8 cellular contexts compared by ENCODE assay signal in the genomic region with DNA sequence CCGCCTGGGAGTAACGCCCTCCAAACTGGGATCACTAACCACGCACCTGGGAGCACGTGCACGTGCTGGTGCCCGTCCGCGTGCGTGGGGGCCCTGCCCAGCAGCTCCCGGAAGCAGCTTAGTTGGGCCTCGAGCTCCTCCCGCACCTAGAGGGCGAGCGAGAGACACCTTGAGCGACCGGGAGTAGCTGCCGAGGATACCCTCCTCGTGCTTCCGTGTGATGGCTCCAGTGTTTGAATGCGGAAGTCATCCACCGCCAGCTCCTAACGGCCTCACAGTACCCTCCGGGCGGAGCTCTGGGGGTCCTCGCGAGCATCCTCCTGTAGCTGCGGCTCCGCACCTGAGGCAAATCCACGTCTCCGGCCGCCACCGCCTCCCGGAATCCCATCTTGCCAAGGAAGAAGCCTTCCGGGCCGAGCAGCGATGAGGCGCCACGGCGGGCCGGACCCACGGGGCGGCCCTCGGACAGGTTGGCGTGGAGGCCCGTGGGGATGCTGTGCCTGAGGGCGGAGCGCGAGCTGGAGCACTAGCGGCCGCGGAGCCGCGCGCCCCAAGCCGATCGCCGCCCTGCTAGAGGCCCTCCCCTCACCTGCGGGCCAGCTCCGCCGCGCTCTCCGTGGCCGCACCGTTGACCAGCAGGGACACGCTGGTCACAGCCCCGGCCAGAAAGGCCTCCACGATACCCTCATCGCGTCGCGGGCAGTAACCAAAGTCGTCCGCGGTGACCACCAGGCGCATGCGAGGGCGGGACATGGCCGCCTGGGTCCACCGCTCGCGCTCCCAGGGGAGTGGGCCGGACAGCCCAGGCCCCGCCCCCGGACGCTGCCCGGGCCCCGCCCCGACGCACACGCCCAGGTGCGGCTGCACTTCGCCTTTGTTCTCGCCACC. TPM values are rescaled to one million over a fixed set of nuclear protein-coding genes. Genes with fewer than 3 reads are reported as not detected.
DNase-seq lines count a peak whose midpoint lies in the region; ATAC-seq lines count a peak whose summit lies in the region.

A gene with protein sequence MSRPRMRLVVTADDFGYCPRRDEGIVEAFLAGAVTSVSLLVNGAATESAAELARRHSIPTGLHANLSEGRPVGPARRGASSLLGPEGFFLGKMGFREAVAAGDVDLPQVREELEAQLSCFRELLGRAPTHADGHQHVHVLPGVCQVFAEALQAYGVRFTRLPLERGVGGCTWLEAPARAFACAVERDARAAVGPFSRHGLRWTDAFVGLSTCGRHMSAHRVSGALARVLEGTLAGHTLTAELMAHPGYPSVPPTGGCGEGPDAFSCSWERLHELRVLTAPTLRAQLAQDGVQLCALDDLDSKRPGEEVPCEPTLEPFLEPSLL (minus strand): TSS at position 761 of the 888 bp plus-strand sequence. CDS start 8 bp downstream, at position 753.

- peak within 1 kb of the TSS; percentile 3 for H2AK5ac ChIP-seq in mesenchymal stem cell (ENCODE audit: low read length, severe bottlenecking)

- peak; percentile 91 for DNase-seq in COR-L47 (lab: John Stamatoyannopoulos, UW)
- DNase-seq in HT1080 (ENCODE audit: low read depth), result peak; percentile 85
- peak; percentile 79 for DNase-seq in NK-92 treated with Interleukin-12 subunit alpha and Interleukin-12 subunit beta, amount 100 ng/mL, for 24 hours (lab: John Stamatoyannopoulos, UW)
- DNase-seq in activated CD8-positive, alpha-beta memory T cell treated with anti-CD3 and anti-CD28 coated beads for 24 hours, result peak; percentile 98
- peak; percentile 87 to 91 (median 89) for DNase-seq in effector memory CD4-positive, alpha-beta T cell
- peak; percentile 90 for DNase-seq in mesenchymal stem cell
- DNase-seq in stimulated activated CD8-positive, alpha-beta memory T cell treated with anti-CD3 and anti-CD28 coated beads, Interleukin-12 subunit alpha, Interleukin-12 subunit beta, amount 100 ng/mL, for 24 hours (ENCODE audit: extremely low read depth), result peak; percentile 92

- peak within 1 kb of the TSS; percentile 96 for H2AFZ ChIP-seq in mesenchymal stem cell (ENCODE audit: low read depth, low read length)

- peaks cover 20% of the 10 kb centered on the region for H3K4me1 ChIP-seq in effector memory CD4-positive, alpha-beta T cell (ENCODE audit: control insufficient read depth, insufficient read depth, low read length, poor library complexity, severe bottlenecking)
- peaks cover 19% of the 10 kb centered on the region for H3K4me1 ChIP-seq in mesenchymal stem cell (ENCODE audit: control insufficient read depth, insufficient read depth, low read depth, low read length)

- WGBS in mesenchymal stem cell, result 1% methylated on average over 82 of the region's 93 CpGs

- H3K4me3 ChIP-seq in effector memory CD4-positive, alpha-beta T cell (ENCODE audit: insufficient read depth, low read depth, low read length, poor library complexity, severe bottlenecking), result peak within 1 kb of the TSS; percentile 91
- peak within 1 kb of the TSS; percentile 94 to 95 for H3K4me3 ChIP-seq in mesenchymal stem cell (ENCODE audit: insufficient read depth in 1 of 2, low read depth in 1 of 2, low read length in 2 of 2)

- ATAC-seq in GM21360 (IDR thresholded peaks at IDR 0.05; ENCODE audit: unreplicated experiment), result peak; percentile 84

- peak within 1 kb of the TSS; percentile 94 for H3K9ac ChIP-seq in mesenchymal stem cell (ENCODE audit: low read length)

- H4K8ac ChIP-seq in mesenchymal stem cell (ENCODE audit: low read length), result peak within 1 kb of the TSS; percentile 94

- H3K27me3 ChIP-seq in effector memory CD4-positive, alpha-beta T cell (replicated peaks; ENCODE audit: control insufficient read depth, insufficient read depth, low read length, poor library complexity, severe bottlenecking), result no peaks in the 10 kb centered on the region
- no peaks in the 10 kb centered on the region for H3K27me3 ChIP-seq in mesenchymal stem cell (ENCODE audit: control insufficient read depth in 1 of 2, insufficient read depth in 1 of 2, low read length in 2 of 2)

- H3K14ac ChIP-seq in mesenchymal stem cell (ENCODE audit: low read length in 2 of 2), result peak within 1 kb of the TSS in 1 of 2 experiments; percentile 97

- H3K4me2 ChIP-seq in mesenchymal stem cell (ENCODE audit: low read length, poor library complexity, severe bottlenecking), result peak within 1 kb of the TSS; percentile 67

- peak within 1 kb of the TSS; percentile 27 to 87 for H3K4ac ChIP-seq in mesenchymal stem cell (ENCODE audit: low read depth in 1 of 2, low read length in 2 of 2)

- peak within 1 kb of the TSS in 1 of 2 experiments; percentile 89 for H3K23ac ChIP-seq in mesenchymal stem cell (ENCODE audit: low read length in 2 of 2)

- H2BK5ac ChIP-seq in mesenchymal stem cell (ENCODE audit: low read depth, low read length, poor library complexity, severe bottlenecking), result no peak within 1 kb of the TSS

- peak within 1 kb of the TSS; percentile 92 to 94 for H3K18ac ChIP-seq in mesenchymal stem cell (ENCODE audit: low read depth in 1 of 2, low read length in 2 of 2)

- H2BK12ac ChIP-seq in mesenchymal stem cell (ENCODE audit: low read length in 2 of 2), result peak within 1 kb of the TSS in 1 of 2 experiments; percentile 52

- peak within 1 kb of the TSS; percentile 78 for H3K27ac ChIP-seq in effector memory CD4-positive, alpha-beta T cell (ENCODE audit: insufficient read depth, low read length, poor library complexity, severe bottlenecking)
- H3K27ac ChIP-seq in mesenchymal stem cell (ENCODE audit: low read length, poor library complexity, severe bottlenecking), result peak within 1 kb of the TSS; percentile 38

- peaks cover 22% of the 10 kb centered on the region for H3K79me1 ChIP-seq in mesenchymal stem cell (replicated peaks; ENCODE audit: low read length, poor library complexity, severe bottlenecking)

- H2BK120ac ChIP-seq in mesenchymal stem cell (ENCODE audit: low read depth, low read length), result no peak within 1 kb of the TSS

- H3K9me3 ChIP-seq in effector memory CD4-positive, alpha-beta T cell (ENCODE audit: control insufficient read depth, low read length), result no peaks in the 10 kb centered on the region
- H3K9me3 ChIP-seq in mesenchymal stem cell (ENCODE audit: control insufficient read depth, low read length), result no peaks in the 10 kb centered on the region

- H2BK15ac ChIP-seq in mesenchymal stem cell (ENCODE audit: low read depth, poor library complexity, severe bottlenecking), result peak within 1 kb of the TSS; percentile 79

- H3K36me3 ChIP-seq in effector memory CD4-positive, alpha-beta T cell (ENCODE audit: control insufficient read depth, insufficient read depth, low read length), result peaks cover 27% of the 10 kb centered on the region
- H3K36me3 ChIP-seq in mesenchymal stem cell (ENCODE audit: control insufficient read depth in 1 of 2, insufficient read depth in 2 of 2, low read depth in 1 of 2, low read length in 2 of 2), result peaks cover 0 to 39% of the 10 kb centered on the region in 2 experiments

- H4K91ac ChIP-seq in mesenchymal stem cell (ENCODE audit: low read length), result peak within 1 kb of the TSS; percentile 95

RNA-seq across cellular contexts. Expression of the gene that starts here (rescaled TPM):
- 77.4 and 81.9 TPM in 2 replicates for total RNA-seq in HT1080 (2014; rRNA removed; shearing (Covaris generic))
- 78.9 and 93.9 TPM in 2 replicates for polyA plus RNA-seq in HT1080 (2015; cell fraction: cytosol; rRNA removed)
- polyA plus RNA-seq in HT1080 (2015; cell fraction: nucleus; rRNA removed), result 49.9 and 55.5 TPM in 2 replicates
- 13.7 TPM for polyA plus RNA-seq in mesenchymal stem cell (2013, experiment 1 of 2)
- polyA plus RNA-seq in mesenchymal stem cell (2013, experiment 2 of 2), result 13.9 TPM

Comparison
In these comparisons a context has a peak if more than half of its experiments do, and no peak if none do; other contexts are left out.
1. Peak in every context shown above with its lines: DNase-seq, ATAC-seq, H3K4me3 ChIP-seq and H3K27ac ChIP-seq.